Comparison of ENCODE assay signal across 1 cellular context in genomic region chr18:38445485-38446145, GRCh38.
TF ChIP-seq lines count a peak whose summit lies in the region.

No MANE protein-coding gene starts in this region.

TF ChIP-seq in GM23338, 12 proteins besides CTCF, POLR2A, EP300 and RAD21 (continued from another document):
- no peak for TF ChIP-seq ZNF462 (CRISPR knock-in tag; IDR thresholded peaks at IDR 0.05)
- TF ChIP-seq STAT1 (IDR thresholded peaks at IDR 0.05; ENCODE audit: unreplicated experiment) = no peak
- TF ChIP-seq ETS1 (IDR thresholded peaks at IDR 0.05) = no peak
- no peak for TF ChIP-seq REST (IDR thresholded peaks at IDR 0.05; ENCODE audit: unreplicated experiment)
- TF ChIP-seq ZNF114 (CRISPR knock-in tag; IDR thresholded peaks at IDR 0.05) = no peak
- no peak for TF ChIP-seq EZH2phosphoT487 (IDR thresholded peaks at IDR 0.05; ENCODE audit: unreplicated experiment)
- TF ChIP-seq ZNF331 (CRISPR knock-in tag; IDR thresholded peaks at IDR 0.05; ENCODE audit: low read depth) = no peak
TF ChIP-seq in GM23338: peak in this region for 0.
